In genomic region chr6:49541210-49541724, GRCh38 we compare ENCODE assay signal across 1 cellular context.
TF ChIP-seq lines count a peak whose summit lies in the region.

No MANE protein-coding gene starts in this region.

TF ChIP-seq in K562, 482 proteins besides CTCF, POLR2A, EP300 and RAD21 (continued from another document and continues in another):
- TF ChIP-seq KAT8 (IDR thresholded peaks at IDR 0.05; ENCODE audit: low read depth), result no peak
- no peak for TF ChIP-seq ZNF740 (CRISPR knock-in tag; IDR thresholded peaks at IDR 0.05)
- no peak for TF ChIP-seq ZNF740 (tag; IDR thresholded peaks at IDR 0.05)
- TF ChIP-seq MED1 (CRISPR knock-in tag; IDR thresholded peaks at IDR 0.05; ENCODE audit: borderline replicate concordance), result no peak
- no peak for TF ChIP-seq WHSC1 (IDR thresholded peaks at IDR 0.05; ENCODE audit: low read length)
- 0 out of 2 replicates have a peak, but pooled peaks have one; percentile 21 for TF ChIP-seq ARID3A (IDR thresholded peaks at IDR 0.05; ENCODE audit: borderline replicate concordance, low read depth, low read length)
- peak; percentile 73 for TF ChIP-seq JUN (IDR thresholded peaks at IDR 0.05; ENCODE audit: borderline replicate concordance, low read depth, low read length)
- no peak for TF ChIP-seq JUN (CRISPR knock-in tag; IDR thresholded peaks at IDR 0.05; ENCODE audit: borderline replicate concordance)
- TF ChIP-seq SRSF7 (optimal IDR thresholded peaks at IDR 0.05; ENCODE audit: low read depth, low read length), result no peak
- TF ChIP-seq DIDO1 (tag; IDR thresholded peaks at IDR 0.05; ENCODE audit: low read depth), result no peak
- TF ChIP-seq ZNF589 (CRISPR knock-in tag; IDR thresholded peaks at IDR 0.05; ENCODE audit: low read depth), result no peak
- TF ChIP-seq PPARD (CRISPR knock-in tag; IDR thresholded peaks at IDR 0.05), result no peak
- TF ChIP-seq NBN (IDR thresholded peaks at IDR 0.05; ENCODE audit: low read depth), result 0 out of 2 replicates have a peak, but pooled peaks have one; percentile 47
- TF ChIP-seq RBBP5 (IDR thresholded peaks at IDR 0.05; ENCODE audit: borderline replicate concordance, insufficient read depth, low read length, poor library complexity, severe bottlenecking), result no peak
- TF ChIP-seq ZNF707 (CRISPR knock-in tag; conservative IDR thresholded peaks at IDR 0.05), result no peak
- no peak for TF ChIP-seq ID3 (CRISPR knock-in tag; IDR thresholded peaks at IDR 0.05)
- TF ChIP-seq ID3 (tag; IDR thresholded peaks at IDR 0.05), result no peak
- TF ChIP-seq COPS2 (conservative IDR thresholded peaks at IDR 0.05), result no peak
- no peak for TF ChIP-seq NR2C1 (IDR thresholded peaks at IDR 0.05)
- no peak for TF ChIP-seq NR2C1 (tag; IDR thresholded peaks at IDR 0.05)
- TF ChIP-seq ARID3B (CRISPR knock-in tag; IDR thresholded peaks at IDR 0.05; ENCODE audit: borderline replicate concordance), result no peak
- no peak for TF ChIP-seq TBP (optimal IDR thresholded peaks at IDR 0.05; ENCODE audit: low read depth, low read length)
- no peak for TF ChIP-seq HMG20B (CRISPR knock-in tag; IDR thresholded peaks at IDR 0.05)
- no peak for TF ChIP-seq ZNF398 (CRISPR knock-in tag; IDR thresholded peaks at IDR 0.05)
- no peak for TF ChIP-seq HMGN3 (IDR thresholded peaks at IDR 0.05; ENCODE audit: borderline replicate concordance, extremely low read depth, insufficient read length, low read depth, low read length)
- no peak for TF ChIP-seq RBM15 (IDR thresholded peaks at IDR 0.05; ENCODE audit: insufficient read depth, low read length)
- TF ChIP-seq NR0B1 (IDR thresholded peaks at IDR 0.05; ENCODE audit: partially characterized antibody), result no peak
- no peak for TF ChIP-seq ATF4 (CRISPR knock-in tag; IDR thresholded peaks at IDR 0.05)
- peak; percentile 92 for TF ChIP-seq PKNOX1 (IDR thresholded peaks at IDR 0.05)
- no peak for TF ChIP-seq REST (CRISPR knock-in tag; IDR thresholded peaks at IDR 0.05; ENCODE audit: low read depth)
- TF ChIP-seq STAT5A (IDR thresholded peaks at IDR 0.05; ENCODE audit: borderline replicate concordance, low read length), result peak; percentile 27; the same call in 1 of the 2 replicates
- no peak for TF ChIP-seq YY1 (IDR thresholded peaks at IDR 0.05; ENCODE audit: borderline replicate concordance in 1 of 3, control insufficient read depth in 1 of 3, extremely low read depth in 1 of 3, insufficient read depth in 3 of 3, insufficient read length in 1 of 3, insufficient replicate concordance in 2 of 3, low read depth in 1 of 3, low read length in 2 of 3)
- TF ChIP-seq ETS1 (conservative IDR thresholded peaks at IDR 0.05; ENCODE audit: control insufficient read depth, low read depth, low read length), result no peak
- TF ChIP-seq KLF13 (tag; IDR thresholded peaks at IDR 0.05; ENCODE audit: borderline replicate concordance, low read depth), result no peak
- TF ChIP-seq FOXM1 (IDR thresholded peaks at IDR 0.05; ENCODE audit: low read depth), result peak; percentile 64
- no peak for TF ChIP-seq FOXM1 (CRISPR knock-in tag; IDR thresholded peaks at IDR 0.05; ENCODE audit: low read depth)
- TF ChIP-seq CEBPB (tag; IDR thresholded peaks at IDR 0.05), result peak; percentile 91
- TF ChIP-seq EHMT2 (IDR thresholded peaks at IDR 0.05), result no peak
- TF ChIP-seq HCFC1 (IDR thresholded peaks at IDR 0.05; ENCODE audit: low read depth, low read length), result no peak
- TF ChIP-seq ESRRB (CRISPR knock-in tag; IDR thresholded peaks at IDR 0.05; ENCODE audit: borderline replicate concordance), result no peak
- no peak for TF ChIP-seq CXXC5 (CRISPR knock-in tag; IDR thresholded peaks at IDR 0.05)
- no peak for TF ChIP-seq ZNF764 (CRISPR knock-in tag; IDR thresholded peaks at IDR 0.05; ENCODE audit: low read depth)
- no peak for TF ChIP-seq NR1H2 (CRISPR knock-in tag; IDR thresholded peaks at IDR 0.05)
